In the genomic region with DNA sequence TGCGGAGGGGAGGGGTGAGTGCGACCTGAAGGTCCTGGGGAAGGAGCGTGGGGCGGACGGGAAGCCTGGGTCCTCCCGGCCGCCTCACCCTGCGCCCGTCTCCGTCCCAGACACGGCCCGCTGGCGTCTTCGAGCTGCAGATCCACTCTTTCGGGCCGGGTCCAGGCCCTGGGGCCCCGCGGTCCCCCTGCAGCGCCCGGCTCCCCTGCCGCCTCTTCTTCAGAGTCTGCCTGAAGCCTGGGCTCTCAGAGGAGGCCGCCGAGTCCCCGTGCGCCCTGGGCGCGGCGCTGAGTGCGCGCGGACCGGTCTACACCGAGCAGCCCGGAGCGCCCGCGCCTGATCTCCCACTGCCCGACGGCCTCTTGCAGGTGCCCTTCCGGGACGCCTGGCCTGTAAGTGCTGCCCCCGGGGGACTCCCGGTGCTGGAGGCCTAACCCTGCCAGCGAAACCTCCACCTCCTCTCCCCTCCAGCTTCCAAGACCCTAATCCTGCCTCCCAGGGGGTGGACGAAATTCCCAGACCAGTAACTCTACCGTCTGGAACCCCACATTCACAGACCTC, we compare ENCODE assay signal across 1 cellular context.
TF ChIP-seq lines count a peak whose summit lies in the region.

No MANE protein-coding gene starts in this region.

TF ChIP-seq in GM23338, 12 proteins besides CTCF, POLR2A, EP300 and RAD21 (continued from another document):
- TF ChIP-seq, protein P1, sequence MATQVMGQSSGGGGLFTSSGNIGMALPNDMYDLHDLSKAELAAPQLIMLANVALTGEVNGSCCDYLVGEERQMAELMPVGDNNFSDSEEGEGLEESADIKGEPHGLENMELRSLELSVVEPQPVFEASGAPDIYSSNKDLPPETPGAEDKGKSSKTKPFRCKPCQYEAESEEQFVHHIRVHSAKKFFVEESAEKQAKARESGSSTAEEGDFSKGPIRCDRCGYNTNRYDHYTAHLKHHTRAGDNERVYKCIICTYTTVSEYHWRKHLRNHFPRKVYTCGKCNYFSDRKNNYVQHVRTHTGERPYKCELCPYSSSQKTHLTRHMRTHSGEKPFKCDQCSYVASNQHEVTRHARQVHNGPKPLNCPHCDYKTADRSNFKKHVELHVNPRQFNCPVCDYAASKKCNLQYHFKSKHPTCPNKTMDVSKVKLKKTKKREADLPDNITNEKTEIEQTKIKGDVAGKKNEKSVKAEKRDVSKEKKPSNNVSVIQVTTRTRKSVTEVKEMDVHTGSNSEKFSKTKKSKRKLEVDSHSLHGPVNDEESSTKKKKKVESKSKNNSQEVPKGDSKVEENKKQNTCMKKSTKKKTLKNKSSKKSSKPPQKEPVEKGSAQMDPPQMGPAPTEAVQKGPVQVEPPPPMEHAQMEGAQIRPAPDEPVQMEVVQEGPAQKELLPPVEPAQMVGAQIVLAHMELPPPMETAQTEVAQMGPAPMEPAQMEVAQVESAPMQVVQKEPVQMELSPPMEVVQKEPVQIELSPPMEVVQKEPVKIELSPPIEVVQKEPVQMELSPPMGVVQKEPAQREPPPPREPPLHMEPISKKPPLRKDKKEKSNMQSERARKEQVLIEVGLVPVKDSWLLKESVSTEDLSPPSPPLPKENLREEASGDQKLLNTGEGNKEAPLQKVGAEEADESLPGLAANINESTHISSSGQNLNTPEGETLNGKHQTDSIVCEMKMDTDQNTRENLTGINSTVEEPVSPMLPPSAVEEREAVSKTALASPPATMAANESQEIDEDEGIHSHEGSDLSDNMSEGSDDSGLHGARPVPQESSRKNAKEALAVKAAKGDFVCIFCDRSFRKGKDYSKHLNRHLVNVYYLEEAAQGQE (IDR thresholded peaks at IDR 0.05; ENCODE audit: unreplicated experiment): no peak
TF ChIP-seq in GM23338: peak in this region for 1.
